In the genomic region with DNA sequence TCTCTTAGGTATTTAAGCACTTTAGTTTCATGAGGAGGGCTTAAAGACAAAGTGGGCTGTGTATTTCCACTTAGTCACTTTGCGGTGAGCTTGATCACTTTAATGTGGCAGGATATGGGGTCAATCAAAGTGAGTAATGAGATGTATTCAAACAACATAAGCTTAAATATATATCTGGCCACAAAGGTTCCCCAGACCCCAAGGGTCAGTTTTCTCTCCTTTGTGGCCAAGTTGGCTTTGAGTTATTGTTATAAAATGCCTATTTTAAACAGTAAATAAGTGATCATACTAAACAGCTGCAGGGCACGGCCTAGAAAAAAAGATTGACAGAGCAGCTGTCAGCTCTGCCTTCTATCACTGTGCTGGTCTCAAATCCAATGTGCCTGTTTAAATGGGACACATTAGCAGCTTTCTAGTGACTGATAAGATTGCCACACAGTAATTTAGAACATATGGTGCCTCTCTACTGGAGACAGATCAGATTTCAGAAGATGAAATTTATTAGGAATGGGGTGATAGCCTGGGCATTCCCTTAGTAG, we compare ENCODE assay signal across 16 cellular contexts.
DNase-seq lines count a peak whose midpoint lies in the region; ATAC-seq and TF ChIP-seq lines count a peak whose summit lies in the region.
"Had no signal": no experiment of that assay in that cellular context is flagged by ENCODE, and none has a peak within 500 bp of the region (broad histone marks: within the 10 kb centered on the region; RNA-seq: fewer than 3 reads in every experiment).

No MANE protein-coding gene starts in this region.

- peaks cover 15% of the 10 kb centered on the region for H3K4me1 ChIP-seq in A673 (ENCODE audit: insufficient read depth, low read length, poor library complexity, severe bottlenecking)

- H3K27me3 ChIP-seq in A673 (replicated peaks; ENCODE audit: insufficient read depth, low read depth, low read length, poor library complexity) (peaks cover 7% of the 10 kb centered on the region), WERI-Rb-1 (ENCODE audit: insufficient read depth, low read depth, severe bottlenecking) (peaks cover 39% of the 10 kb centered on the region)
- H3K27me3 ChIP-seq: dorsolateral prefrontal cortex had no signal

- no peak for TF ChIP-seq CTCF in A673 (conservative IDR thresholded peaks at IDR 0.05; ENCODE audit: low read depth, low read length)
- no peak for TF ChIP-seq CTCF in WERI-Rb-1 (IDR thresholded peaks at IDR 0.05; ENCODE audit: low read depth, low read length)

- H3K9me3 ChIP-seq in A673 (ENCODE audit: low read depth, low read length, poor library complexity, severe bottlenecking) (no peaks in the 10 kb centered on the region), WERI-Rb-1 (ENCODE audit: severe bottlenecking) (no peaks in the 10 kb centered on the region)

- H3K36me3 ChIP-seq in A673 (ENCODE audit: insufficient read depth, low read length, poor library complexity, severe bottlenecking), result no peaks in the 10 kb centered on the region
- H3K36me3 ChIP-seq in WERI-Rb-1, result no peaks in the 10 kb centered on the region

- DNase-seq in A673 (ENCODE audit: low spot score), result peak; percentile 60
- DNase-seq in Jurkat, Clone E6-1 (ENCODE audit: low read depth, low spot score), result peak; percentile 42
- peak; percentile 38 for DNase-seq in kidney tubule cell (ENCODE audit: low spot score)
- DNase-seq in WERI-Rb-1, result no peak
- DNase-seq: activated CD4-positive, alpha-beta T cell treated with anti-CD3 and anti-CD28 coated beads for 4 hours; amygdala; dorsolateral prefrontal cortex; HCEC 1CT; MM.1S; OCI-M1; stimulated activated CD4-positive, alpha-beta T cell treated with anti-CD3 and anti-CD28 coated beads, Interleukin-12 subunit alpha, Interleukin-12 subunit beta, amount 100 ng/mL, for 4 hours; T-helper 1 cell had no signal

- BruUV-seq in A673 (replicated peaks; lab: Mats Ljungman, UMichigan), result no TSS peak

- POLR2A ChIA-PET in A673 (lab: Charles Lee; ENCODE audit: low non-redundant PET), result no interaction called here

- CTCF ChIA-PET in A673 (lab: Charles Lee), result no interaction called here

- ATAC-seq in SK-N-SH treated with all-trans-retinoic acid at 6 μM for 48 hours (peak; percentile 45; the same call in 1 of the 3 replicates), HG02798 (IDR thresholded peaks at IDR 0.05; ENCODE audit: poor library complexity, unreplicated experiment) (no peak), GM18873 (IDR thresholded peaks at IDR 0.05; ENCODE audit: low FRiP score, unreplicated experiment) (no peak), GM18519 (IDR thresholded peaks at IDR 0.05; ENCODE audit: low FRiP score, unreplicated experiment) (no peak)

- intact Hi-C loops in A673 (cut with micrococcal nuclease; ENCODE audit: unreplicated experiment), result no loop called here

- H3K27ac ChIP-seq in A673 (ENCODE audit: low read depth, low read length, poor library complexity, severe bottlenecking), result peak overlapping the region; percentile 6
- no peak overlapping the region for H3K27ac ChIP-seq in WERI-Rb-1
- H3K27ac ChIP-seq: dorsolateral prefrontal cortex had no signal

- H3K4me3 ChIP-seq in A673 (ENCODE audit: low read depth, low read length, poor library complexity, severe bottlenecking) (no peak overlapping the region), WERI-Rb-1 (ENCODE audit: low read depth, low read length) (no peak overlapping the region)
- no peak overlapping the region for H3K4me3 ChIP-seq in Jurkat, Clone E6-1 (ENCODE audit: low read length)
- H3K4me3 ChIP-seq: dorsolateral prefrontal cortex had no signal

TF ChIP-seq in SK-N-SH treated with all-trans-retinoic acid at 6 μM for 48 hours, 23 proteins besides CTCF, POLR2A, EP300 and RAD21:
- TF ChIP-seq, protein P1, sequence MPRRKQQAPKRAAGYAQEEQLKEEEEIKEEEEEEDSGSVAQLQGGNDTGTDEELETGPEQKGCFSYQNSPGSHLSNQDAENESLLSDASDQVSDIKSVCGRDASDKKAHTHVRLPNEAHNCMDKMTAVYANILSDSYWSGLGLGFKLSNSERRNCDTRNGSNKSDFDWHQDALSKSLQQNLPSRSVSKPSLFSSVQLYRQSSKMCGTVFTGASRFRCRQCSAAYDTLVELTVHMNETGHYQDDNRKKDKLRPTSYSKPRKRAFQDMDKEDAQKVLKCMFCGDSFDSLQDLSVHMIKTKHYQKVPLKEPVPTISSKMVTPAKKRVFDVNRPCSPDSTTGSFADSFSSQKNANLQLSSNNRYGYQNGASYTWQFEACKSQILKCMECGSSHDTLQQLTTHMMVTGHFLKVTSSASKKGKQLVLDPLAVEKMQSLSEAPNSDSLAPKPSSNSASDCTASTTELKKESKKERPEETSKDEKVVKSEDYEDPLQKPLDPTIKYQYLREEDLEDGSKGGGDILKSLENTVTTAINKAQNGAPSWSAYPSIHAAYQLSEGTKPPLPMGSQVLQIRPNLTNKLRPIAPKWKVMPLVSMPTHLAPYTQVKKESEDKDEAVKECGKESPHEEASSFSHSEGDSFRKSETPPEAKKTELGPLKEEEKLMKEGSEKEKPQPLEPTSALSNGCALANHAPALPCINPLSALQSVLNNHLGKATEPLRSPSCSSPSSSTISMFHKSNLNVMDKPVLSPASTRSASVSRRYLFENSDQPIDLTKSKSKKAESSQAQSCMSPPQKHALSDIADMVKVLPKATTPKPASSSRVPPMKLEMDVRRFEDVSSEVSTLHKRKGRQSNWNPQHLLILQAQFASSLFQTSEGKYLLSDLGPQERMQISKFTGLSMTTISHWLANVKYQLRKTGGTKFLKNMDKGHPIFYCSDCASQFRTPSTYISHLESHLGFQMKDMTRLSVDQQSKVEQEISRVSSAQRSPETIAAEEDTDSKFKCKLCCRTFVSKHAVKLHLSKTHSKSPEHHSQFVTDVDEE (CRISPR knock-in tag; IDR thresholded peaks at IDR 0.05), result peak; percentile 99
- TF ChIP-seq TCF4 (CRISPR knock-in tag; IDR thresholded peaks at IDR 0.05; ENCODE audit: borderline replicate concordance) (peak; percentile 100), CSDC2 (CRISPR knock-in tag; IDR thresholded peaks at IDR 0.05) (no peak), ZNF8 (CRISPR knock-in tag; IDR thresholded peaks at IDR 0.05) (0 out of 2 replicates have a peak, but pooled peaks have one; percentile 17), GLIS3 (CRISPR knock-in tag; IDR thresholded peaks at IDR 0.05) (peak; percentile 85), ZNF565 (CRISPR knock-in tag; conservative IDR thresholded peaks at IDR 0.05; ENCODE audit: low read depth) (0 out of 2 replicates have a peak, but pooled peaks have one; percentile 28), TOX (CRISPR knock-in tag; IDR thresholded peaks at IDR 0.05; ENCODE audit: borderline replicate concordance) (no peak), PPARA (CRISPR knock-in tag; IDR thresholded peaks at IDR 0.05; ENCODE audit: borderline replicate concordance) (peak; percentile 51; the same call in 1 of the 2 replicates), ZC3H10 (CRISPR knock-in tag; IDR thresholded peaks at IDR 0.05) (no peak), ISL1 (CRISPR knock-in tag; IDR thresholded peaks at IDR 0.05) (peak; percentile 85)
- TF ChIP-seq, protein P2, sequence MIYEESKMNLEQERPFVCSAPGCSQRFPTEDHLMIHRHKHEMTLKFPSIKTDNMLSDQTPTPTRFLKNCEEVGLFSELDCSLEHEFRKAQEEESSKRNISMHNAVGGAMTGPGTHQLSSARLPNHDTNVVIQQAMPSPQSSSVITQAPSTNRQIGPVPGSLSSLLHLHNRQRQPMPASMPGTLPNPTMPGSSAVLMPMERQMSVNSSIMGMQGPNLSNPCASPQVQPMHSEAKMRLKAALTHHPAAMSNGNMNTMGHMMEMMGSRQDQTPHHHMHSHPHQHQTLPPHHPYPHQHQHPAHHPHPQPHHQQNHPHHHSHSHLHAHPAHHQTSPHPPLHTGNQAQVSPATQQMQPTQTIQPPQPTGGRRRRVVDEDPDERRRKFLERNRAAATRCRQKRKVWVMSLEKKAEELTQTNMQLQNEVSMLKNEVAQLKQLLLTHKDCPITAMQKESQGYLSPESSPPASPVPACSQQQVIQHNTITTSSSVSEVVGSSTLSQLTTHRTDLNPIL (CRISPR knock-in tag; IDR thresholded peaks at IDR 0.05; ENCODE audit: low read depth), result peak; percentile 63; the same call in 1 of the 2 replicates
- TF ChIP-seq, protein P3, sequence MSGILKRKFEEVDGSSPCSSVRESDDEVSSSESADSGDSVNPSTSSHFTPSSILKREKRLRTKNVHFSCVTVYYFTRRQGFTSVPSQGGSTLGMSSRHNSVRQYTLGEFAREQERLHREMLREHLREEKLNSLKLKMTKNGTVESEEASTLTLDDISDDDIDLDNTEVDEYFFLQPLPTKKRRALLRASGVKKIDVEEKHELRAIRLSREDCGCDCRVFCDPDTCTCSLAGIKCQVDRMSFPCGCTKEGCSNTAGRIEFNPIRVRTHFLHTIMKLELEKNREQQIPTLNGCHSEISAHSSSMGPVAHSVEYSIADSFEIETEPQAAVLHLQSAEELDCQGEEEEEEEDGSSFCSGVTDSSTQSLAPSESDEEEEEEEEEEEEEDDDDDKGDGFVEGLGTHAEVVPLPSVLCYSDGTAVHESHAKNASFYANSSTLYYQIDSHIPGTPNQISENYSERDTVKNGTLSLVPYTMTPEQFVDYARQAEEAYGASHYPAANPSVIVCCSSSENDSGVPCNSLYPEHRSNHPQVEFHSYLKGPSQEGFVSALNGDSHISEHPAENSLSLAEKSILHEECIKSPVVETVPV (CRISPR knock-in tag; IDR thresholded peaks at IDR 0.05), result 0 out of 2 replicates have a peak, but pooled peaks have one; percentile 17
- TF ChIP-seq, protein P4, sequence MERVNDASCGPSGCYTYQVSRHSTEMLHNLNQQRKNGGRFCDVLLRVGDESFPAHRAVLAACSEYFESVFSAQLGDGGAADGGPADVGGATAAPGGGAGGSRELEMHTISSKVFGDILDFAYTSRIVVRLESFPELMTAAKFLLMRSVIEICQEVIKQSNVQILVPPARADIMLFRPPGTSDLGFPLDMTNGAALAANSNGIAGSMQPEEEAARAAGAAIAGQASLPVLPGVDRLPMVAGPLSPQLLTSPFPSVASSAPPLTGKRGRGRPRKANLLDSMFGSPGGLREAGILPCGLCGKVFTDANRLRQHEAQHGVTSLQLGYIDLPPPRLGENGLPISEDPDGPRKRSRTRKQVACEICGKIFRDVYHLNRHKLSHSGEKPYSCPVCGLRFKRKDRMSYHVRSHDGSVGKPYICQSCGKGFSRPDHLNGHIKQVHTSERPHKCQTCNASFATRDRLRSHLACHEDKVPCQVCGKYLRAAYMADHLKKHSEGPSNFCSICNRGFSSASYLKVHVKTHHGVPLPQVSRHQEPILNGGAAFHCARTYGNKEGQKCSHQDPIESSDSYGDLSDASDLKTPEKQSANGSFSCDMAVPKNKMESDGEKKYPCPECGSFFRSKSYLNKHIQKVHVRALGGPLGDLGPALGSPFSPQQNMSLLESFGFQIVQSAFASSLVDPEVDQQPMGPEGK (CRISPR knock-in tag; IDR thresholded peaks at IDR 0.05; ENCODE audit: borderline replicate concordance), result no peak
